In the genomic region with DNA sequence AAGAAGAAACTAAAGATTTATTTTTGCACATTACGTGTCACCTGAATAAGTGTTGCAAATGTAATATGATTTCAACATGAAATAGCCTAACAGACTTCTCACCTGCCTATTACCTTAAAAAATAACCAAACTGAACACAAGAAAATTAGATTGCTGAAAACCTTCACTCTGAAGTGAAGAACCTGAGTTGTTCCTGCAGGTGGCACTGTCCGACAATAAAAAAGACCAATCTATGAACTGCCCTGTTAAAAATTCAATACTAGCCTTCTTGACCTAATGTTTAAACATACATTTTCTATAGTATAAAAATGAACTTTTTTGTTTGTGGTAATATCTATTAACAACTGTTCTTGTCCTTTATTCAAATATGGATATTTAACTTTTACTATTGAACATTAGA, we compare ENCODE assay signal across 9 cellular contexts.
DNase-seq lines count a peak whose midpoint lies in the region; ATAC-seq, FAIRE-seq and TF ChIP-seq lines count a peak whose summit lies in the region.
"Had no signal": no experiment of that assay in that cellular context is flagged by ENCODE, and none has a peak within 500 bp of the region (broad histone marks: within the 10 kb centered on the region; RNA-seq: fewer than 3 reads in every experiment).

No MANE protein-coding gene starts in this region.

- H3K27me3 Mint-ChIP-seq in activated CD8-positive, alpha-beta memory T cell treated with anti-CD3 and anti-CD28 coated beads, Interleukin-2, amount 10 ng/mL, durations not matched to agents 7 days and 5 days = no peaks in the 10 kb centered on the region
- no peaks in the 10 kb centered on the region; the same call in 1 of the 2 replicates for H3K27me3 Mint-ChIP-seq in H9 (ENCODE audit: low read depth)
- H3K27me3 Mint-ChIP-seq in type B pancreatic cell = no peaks in the 10 kb centered on the region
- H3K27me3 Mint-ChIP-seq: activated naive CD8-positive, alpha-beta T cell had no signal

- no peak overlapping the region for H3K4me3 Mint-ChIP-seq in activated CD8-positive, alpha-beta memory T cell treated with anti-CD3 and anti-CD28 coated beads, Interleukin-2, amount 10 ng/mL, durations not matched to agents 7 days and 5 days
- H3K4me3 Mint-ChIP-seq in H9 (no peak overlapping the region), type B pancreatic cell (no peak overlapping the region)
- H3K4me3 Mint-ChIP-seq: activated naive CD8-positive, alpha-beta T cell had no signal

- peak; percentile 40 for DNase-seq in activated CD8-positive, alpha-beta memory T cell treated with anti-CD3 and anti-CD28 coated beads, Interleukin-2, amount 10 ng/mL, durations not matched to agents 7 days and 5 days
- no peak for DNase-seq in activated CD8-positive, alpha-beta memory T cell treated with anti-CD3 and anti-CD28 coated beads, Interleukin-2, amount 50 U/mL, for 48 hours
- DNase-seq in H9 (no peak), NCI-H526 (lab: John Stamatoyannopoulos, UW) (peak; percentile 16 to 57), astrocyte of the hippocampus (ENCODE audit: low read depth, low spot score) (peak; percentile 55), left colon (peak in 1 of 2 donors; percentile 23), type B pancreatic cell (ENCODE audit: extremely low spot score, unreplicated experiment) (no peak), HTR-8/SVneo (ENCODE audit: insufficient read length, low spot score) (no peak)

- H3K23me2 ChIP-seq in H9 (ENCODE audit: insufficient read length, low read depth, low read length, poor library complexity, severe bottlenecking) = no peaks in the 10 kb centered on the region

- H3K23ac ChIP-seq in H9 (ENCODE audit: insufficient read length, low read depth, low read length) = no peak overlapping the region

- H3K27ac ChIP-seq in H9 (ENCODE audit: insufficient read length, low read depth, low read length) = no peak overlapping the region

- H3K36me3 Mint-ChIP-seq in activated CD8-positive, alpha-beta memory T cell treated with anti-CD3 and anti-CD28 coated beads, Interleukin-2, amount 10 ng/mL, durations not matched to agents 7 days and 5 days = no peaks in the 10 kb centered on the region
- H3K36me3 Mint-ChIP-seq in H9 (ENCODE audit: insufficient read depth in 1 of 3, low read depth in 3 of 3) = peaks cover 0 to 4% (median 0%) of the 10 kb centered on the region in 3 experiments; a peak in 1 of 7 replicates
- H3K36me3 Mint-ChIP-seq in type B pancreatic cell = no peaks in the 10 kb centered on the region
- H3K36me3 Mint-ChIP-seq: activated naive CD8-positive, alpha-beta T cell had no signal

- CTCF ChIA-PET in activated CD8-positive, alpha-beta memory T cell treated with anti-CD3 and anti-CD28 coated beads, Interleukin-2, amount 10 ng/mL, durations not matched to agents 7 days and 5 days (lab: Charles Lee) = no interaction called here

- intact Hi-C loops in left colon (cut with DNase I, micrococcal nuclease) = loop anchor here in 1 of 2 donors (5.0 kb wide), 1 partner anchor 741 kb away; no protein-coding TSS in a partner anchor

- H2BK20ac ChIP-seq in H9 (ENCODE audit: low read depth, low read length, poor library complexity, severe bottlenecking) = no peak overlapping the region

- no peaks in the 10 kb centered on the region for H3K9me3 ChIP-seq in H9 (ENCODE audit: control insufficient read depth, low read depth, low read length)

- H2BK12ac ChIP-seq in H9 (ENCODE audit: insufficient read length, low read depth, low read length) = no peak overlapping the region

- H3K27me3 ChIP-seq in H9 (ENCODE audit: insufficient read depth, low read length) = no peaks in the 10 kb centered on the region

- no peak overlapping the region for H4K8ac ChIP-seq in H9 (replicated peaks; ENCODE audit: insufficient read length, low read depth, low read length)

- peaks cover 4% of the 10 kb centered on the region; the same call in 1 of the 2 replicates for H3K4me1 ChIP-seq in H9 (ENCODE audit: insufficient read depth, low read length)

- no peak overlapping the region for H3K4ac ChIP-seq in H9 (ENCODE audit: low read depth, low read length)

- H2BK15ac ChIP-seq in H9 (ENCODE audit: low read depth, low read length) = no peak overlapping the region

- no CpG with 5 or more reads among the region's 2 CpGs for WGBS in H9 (ENCODE audit: extremely low coverage, insufficient read length, low lambda C conversion rate)

- H3K18ac ChIP-seq in H9 (ENCODE audit: insufficient read length, low read depth, low read length) = no peak overlapping the region

- no peak overlapping the region for H2AK5ac ChIP-seq in H9 (ENCODE audit: insufficient read length, low read length)

- H3K79me1 ChIP-seq in H9 (ENCODE audit: insufficient read depth, low read depth, low read length, poor library complexity, severe bottlenecking) = no peaks in the 10 kb centered on the region

- no peak overlapping the region for H4K91ac ChIP-seq in H9 (ENCODE audit: insufficient read length, low read depth, low read length)

- H3K9me3 Mint-ChIP-seq in activated CD8-positive, alpha-beta memory T cell treated with anti-CD3 and anti-CD28 coated beads, Interleukin-2, amount 10 ng/mL, durations not matched to agents 7 days and 5 days (ENCODE audit: low read depth) = no peaks in the 10 kb centered on the region
- H3K9me3 Mint-ChIP-seq in H9 (no peaks in the 10 kb centered on the region), type B pancreatic cell (no peaks in the 10 kb centered on the region)

- H3K9ac ChIP-seq in H9 (ENCODE audit: extremely low read depth, insufficient read length, low read length) = no peak overlapping the region

- no peak overlapping the region for H3K14ac ChIP-seq in H9 (ENCODE audit: insufficient read depth, low read length)

- H4K5ac ChIP-seq in H9 (ENCODE audit: insufficient read length, low read depth, low read length) = no peak overlapping the region

- no peak overlapping the region for H3K4me2 ChIP-seq in H9 (ENCODE audit: insufficient read depth, insufficient read length, low read length)

- no peaks in the 10 kb centered on the region for H4K20me1 ChIP-seq in H9 (ENCODE audit: control insufficient read depth, insufficient read depth, insufficient read length)

- H3K4me1 Mint-ChIP-seq in activated CD8-positive, alpha-beta memory T cell treated with anti-CD3 and anti-CD28 coated beads, Interleukin-2, amount 10 ng/mL, durations not matched to agents 7 days and 5 days = no peaks in the 10 kb centered on the region
- H3K4me1 Mint-ChIP-seq in H9 (peaks cover 8% of the 10 kb centered on the region in 2 experiments), type B pancreatic cell (ENCODE audit: unreplicated experiment) (no peaks in the 10 kb centered on the region)

- H3K27ac Mint-ChIP-seq in activated CD8-positive, alpha-beta memory T cell treated with anti-CD3 and anti-CD28 coated beads, Interleukin-2, amount 10 ng/mL, durations not matched to agents 7 days and 5 days = no peak overlapping the region
- H3K27ac Mint-ChIP-seq in H9 (no peak overlapping the region), type B pancreatic cell (no peak overlapping the region)
- H3K27ac Mint-ChIP-seq: activated naive CD8-positive, alpha-beta T cell had no signal

- no peak overlapping the region for H2BK5ac ChIP-seq in H9 (ENCODE audit: insufficient read length, low read length)

- no peak for ATAC-seq in activated CD8-positive, alpha-beta memory T cell treated with anti-CD3 and anti-CD28 coated beads, Interleukin-2, amount 10 ng/mL, durations not matched to agents 7 days and 5 days
- ATAC-seq in left colon = peak; percentile 67

- no peak overlapping the region for H2BK120ac ChIP-seq in H9 (ENCODE audit: low read depth, low read length, poor library complexity, severe bottlenecking)

- H3K56ac ChIP-seq in H9 (ENCODE audit: insufficient read length, low read depth, low read length) = no peak overlapping the region

- no peak overlapping the region for H2AFZ ChIP-seq in H9 (ENCODE audit: low read length)

- no peaks in the 10 kb centered on the region for H3K79me2 ChIP-seq in H9 (ENCODE audit: insufficient read depth, low read length)

- H3T11ph ChIP-seq in H9 (ENCODE audit: low read length) = no peak overlapping the region

- TF ChIP-seq CTCF in H9 (conservative IDR thresholded peaks at IDR 0.05) = peak; percentile 88
- peak; percentile 90 for TF ChIP-seq CTCF in type B pancreatic cell (conservative IDR thresholded peaks at IDR 0.05)

- no peak for FAIRE-seq in HTR-8/SVneo (lab: Jason Lieb, UNC)

Comparison
In these comparisons a context has a peak if more than half of its experiments do, and no peak if none do; other contexts are left out.
1. DNase-seq: peak in activated CD8-positive, alpha-beta memory T cell treated with anti-CD3 and anti-CD28 coated beads, Interleukin-2, amount 10 ng/mL, durations not matched to agents 7 days and 5 days (single experiment), NCI-H526 (2 of 2) and astrocyte of the hippocampus (single experiment); none in activated CD8-positive, alpha-beta memory T cell treated with anti-CD3 and anti-CD28 coated beads, Interleukin-2, amount 50 U/mL, for 48 hours (single experiment), H9 (single experiment), type B pancreatic cell (single experiment) and HTR-8/SVneo (single experiment).